In genomic region chr2:170774074-170774473, GRCh38 we compare ENCODE assay signal across 2 cellular contexts.
A peak's percentile ranks its signal among the peaks of the same experiment; 100 is the strongest.
TF ChIP-seq lines count a peak whose summit lies in the region.

No MANE protein-coding gene starts in this region.

TF ChIP-seq in HepG2, 621 proteins besides CTCF, POLR2A, EP300 and RAD21:
- no peak for TF ChIP-seq PRDM10 (CRISPR knock-in tag; IDR thresholded peaks at IDR 0.05; ENCODE audit: low read depth)
- TF ChIP-seq ZNF10 (CRISPR knock-in tag; IDR thresholded peaks at IDR 0.05; ENCODE audit: borderline replicate concordance, low read depth) = no peak
- TF ChIP-seq HMGA1 (CRISPR knock-in tag; conservative IDR thresholded peaks at IDR 0.05) = no peak
- TF ChIP-seq MAFK (conservative IDR thresholded peaks at IDR 0.05 in 1 of 2, IDR thresholded peaks at IDR 0.05 in 1 of 2; ENCODE audit: low read length in 2 of 2) = peak; percentile 94 to 98
- TF ChIP-seq ZNF207 (IDR thresholded peaks at IDR 0.05; ENCODE audit: borderline replicate concordance) = no peak
- peak; percentile 95 for TF ChIP-seq MAFF (IDR thresholded peaks at IDR 0.05; ENCODE audit: low read depth, low read length)
- TF ChIP-seq ZNF160 (CRISPR knock-in tag; IDR thresholded peaks at IDR 0.05) = no peak
- no peak for TF ChIP-seq HES4 (CRISPR knock-in tag; IDR thresholded peaks at IDR 0.05; ENCODE audit: borderline replicate concordance)
- TF ChIP-seq ATF1 (CRISPR knock-in tag; IDR thresholded peaks at IDR 0.05) = no peak

TF ChIP-seq in K562, 482 proteins besides CTCF, POLR2A, EP300 and RAD21 (continues in another document):
- no peak for TF ChIP-seq BRF1 (IDR thresholded peaks at IDR 0.05; ENCODE audit: borderline replicate concordance, extremely low read depth, insufficient read length)
- TF ChIP-seq ZNF316 (IDR thresholded peaks at IDR 0.05) = peak; percentile 85
- TF ChIP-seq TGIF2 (CRISPR knock-in tag; IDR thresholded peaks at IDR 0.05) = no peak
- peak; percentile 84 for TF ChIP-seq MAFF (IDR thresholded peaks at IDR 0.05; ENCODE audit: low read length)
- TF ChIP-seq MLLT1 (IDR thresholded peaks at IDR 0.05) = no peak
- TF ChIP-seq NFE2L1 (tag; IDR thresholded peaks at IDR 0.05; ENCODE audit: borderline replicate concordance, low read depth) = no peak
- TF ChIP-seq GATAD2B (IDR thresholded peaks at IDR 0.05; ENCODE audit: borderline replicate concordance) = no peak
- TF ChIP-seq BCL6 (CRISPR knock-in tag; IDR thresholded peaks at IDR 0.05) = no peak
- TF ChIP-seq ZNF695 (CRISPR knock-in tag; IDR thresholded peaks at IDR 0.05) = no peak
- TF ChIP-seq E4F1 (CRISPR knock-in tag; IDR thresholded peaks at IDR 0.05; ENCODE audit: borderline replicate concordance) = no peak
- TF ChIP-seq MAFG (tag; conservative IDR thresholded peaks at IDR 0.05) = peak; percentile 76
- no peak for TF ChIP-seq MCM3 (IDR thresholded peaks at IDR 0.05)
- no peak for TF ChIP-seq ZNF263 (CRISPR knock-in tag; IDR thresholded peaks at IDR 0.05; ENCODE audit: borderline replicate concordance)
- TF ChIP-seq PTTG1 (tag; IDR thresholded peaks at IDR 0.05; ENCODE audit: low read depth) = no peak
- TF ChIP-seq BRCA1 (IDR thresholded peaks at IDR 0.05) = no peak
- TF ChIP-seq BRCA1 (CRISPR knock-in tag; IDR thresholded peaks at IDR 0.05) = no peak
- TF ChIP-seq NCOA4 (IDR thresholded peaks at IDR 0.05; ENCODE audit: partially characterized antibody) = no peak
- TF ChIP-seq RERE (CRISPR knock-in tag; IDR thresholded peaks at IDR 0.05; ENCODE audit: borderline replicate concordance) = no peak
- no peak for TF ChIP-seq CCNT2 (IDR thresholded peaks at IDR 0.05; ENCODE audit: borderline replicate concordance, extremely low read depth, insufficient read length, low read depth, low read length)
- TF ChIP-seq MAFK (IDR thresholded peaks at IDR 0.05; ENCODE audit: low read length) = peak; percentile 89
- no peak for TF ChIP-seq ZBTB33 (CRISPR knock-in tag; IDR thresholded peaks at IDR 0.05)
- no peak for TF ChIP-seq ZZZ3 (IDR thresholded peaks at IDR 0.05)
- TF ChIP-seq E2F6 (IDR thresholded peaks at IDR 0.05; ENCODE audit: borderline replicate concordance in 1 of 2, extremely low read depth in 1 of 2, insufficient read depth in 1 of 2, insufficient read length in 1 of 2, low read depth in 1 of 2, low read length in 1 of 2, poor library complexity in 1 of 2, severe bottlenecking in 1 of 2) = no peak
- no peak for TF ChIP-seq KDM2B (CRISPR knock-in tag; IDR thresholded peaks at IDR 0.05)
- TF ChIP-seq ASH1L (IDR thresholded peaks at IDR 0.05; ENCODE audit: borderline replicate concordance, low read depth, partially characterized antibody) = no peak
- TF ChIP-seq MTA1 (IDR thresholded peaks at IDR 0.05; ENCODE audit: borderline replicate concordance) = no peak
- no peak for TF ChIP-seq RFX1 (IDR thresholded peaks at IDR 0.05)
- TF ChIP-seq HINFP (tag; conservative IDR thresholded peaks at IDR 0.05; ENCODE audit: low read depth) = no peak
- TF ChIP-seq ZFP1 (CRISPR knock-in tag; IDR thresholded peaks at IDR 0.05) = no peak
- no peak for TF ChIP-seq ZFP36 (IDR thresholded peaks at IDR 0.05; ENCODE audit: low read depth, low read length, partially characterized antibody)
- no peak for TF ChIP-seq ZNF431 (CRISPR knock-in tag; IDR thresholded peaks at IDR 0.05)
- TF ChIP-seq TAF1 (IDR thresholded peaks at IDR 0.05; ENCODE audit: control insufficient read depth, extremely low read depth, insufficient read depth, low read length, severe bottlenecking) = no peak
- TF ChIP-seq HDAC1 (IDR thresholded peaks at IDR 0.05) = no peak
- no peak for TF ChIP-seq NFIC (IDR thresholded peaks at IDR 0.05)
- no peak for TF ChIP-seq RBM14 (IDR thresholded peaks at IDR 0.05; ENCODE audit: borderline replicate concordance, insufficient read depth, low read depth, low read length)
- no peak for TF ChIP-seq AFF4 (CRISPR knock-in tag; IDR thresholded peaks at IDR 0.05)
